15 cellular contexts compared by ENCODE assay signal in the genomic region with DNA sequence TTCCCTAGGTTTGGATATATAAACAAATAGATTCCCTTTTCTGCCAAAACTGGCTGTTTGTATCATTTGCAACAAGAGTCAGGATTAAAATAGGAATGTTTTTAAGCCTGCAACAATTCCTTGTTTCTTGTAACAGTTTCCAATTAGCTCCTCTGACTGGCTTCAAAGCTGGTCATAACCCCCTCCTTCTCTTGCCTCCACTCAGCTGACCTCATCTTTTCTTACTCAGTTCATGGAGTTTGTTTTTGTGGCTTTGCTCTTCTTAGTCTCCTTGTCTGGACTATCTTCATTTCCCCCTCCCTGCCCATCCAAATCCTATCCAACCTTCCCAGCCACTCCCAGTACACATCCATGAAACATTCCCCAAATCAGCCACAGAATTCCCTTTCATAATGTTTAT.
"Had no signal": no experiment of that assay in that cellular context is flagged by ENCODE, and none has a peak within 500 bp of the region (broad histone marks: within the 10 kb centered on the region; RNA-seq: fewer than 3 reads in every experiment).

No MANE protein-coding gene starts in this region.

- H3K4me1 ChIP-seq: left ventricle myocardium inferior had no signal

- ATAC-seq: activated CD8-positive, alpha-beta T cell treated with anti-CD3 and anti-CD28 coated beads, Interleukin-2, amount 10 ng/mL, durations not matched to agents 7 days and 5 days; naive thymus-derived CD4-positive, alpha-beta T cell; stimulated activated naive CD8-positive, alpha-beta T cell treated with anti-CD3 and anti-CD28 coated beads, Interleukin-15, amount 100 ng/mL, for 72 hours had no signal

- H3K36me3 ChIP-seq: left ventricle myocardium inferior, neutrophil, thoracic aorta had no signal

- DNase-seq: activated CD4-positive, alpha-beta T cell treated with anti-CD3 and anti-CD28 coated beads, Interleukin-2, amount 10 ng/mL, durations not matched to agents 24 days and 14 days; activated CD4-positive, CD25-positive, alpha-beta regulatory T cell; activated CD8-positive, alpha-beta memory T cell treated with anti-CD3 and anti-CD28 coated beads, Interleukin-2, amount 50 U/mL, for 4 hours; activated CD8-positive, alpha-beta T cell treated with anti-CD3 and anti-CD28 coated beads, Interleukin-2, amount 10 ng/mL, durations not matched to agents 7 days and 5 days; activated gamma-delta T cell treated with Interleukin-2 at 50 U/mL for 16 hours; cerebellar nuclear complex; endodermal cell; kidney; left ventricle myocardium inferior; naive thymus-derived CD4-positive, alpha-beta T cell; stimulated activated CD4-positive, alpha-beta T cell treated with anti-CD3 and anti-CD28 coated beads, Interleukin-4, amount 100 ng/mL, for 24 hours; stimulated activated CD8-positive, alpha-beta memory T cell treated with anti-CD3 and anti-CD28 coated beads, Interleukin-4, amount 100 ng/mL, for 48 hours; stimulated activated naive CD8-positive, alpha-beta T cell treated with anti-CD3 and anti-CD28 coated beads, Interleukin-15, amount 100 ng/mL, for 72 hours had no signal

- H3K4me3 ChIP-seq: left ventricle myocardium inferior, thoracic aorta had no signal

- H3K9me3 ChIP-seq: left ventricle myocardium inferior, neutrophil, thoracic aorta had no signal

- H3K27ac ChIP-seq: left ventricle myocardium inferior, neutrophil, thoracic aorta had no signal
